In the genomic region with DNA sequence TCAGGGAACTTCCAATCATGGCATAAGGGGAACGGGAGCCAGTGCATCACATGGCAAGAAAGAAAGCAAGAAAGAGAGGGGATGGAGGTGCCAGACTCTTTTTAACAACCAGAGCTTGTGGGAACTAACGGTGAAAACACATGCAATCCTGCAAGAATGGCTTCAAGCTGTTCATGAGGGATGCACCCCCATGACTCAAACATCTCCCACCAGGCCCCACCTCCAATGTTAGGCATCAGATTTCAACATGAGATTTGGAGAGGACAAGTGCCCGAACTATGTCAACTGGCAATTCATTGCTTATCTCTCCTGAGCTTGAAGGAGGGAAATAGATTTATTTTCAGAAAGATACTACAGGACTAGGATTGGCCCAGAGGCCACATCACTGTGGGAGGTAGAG, we compare ENCODE assay signal across 1 cellular context.
TF ChIP-seq lines count a peak whose summit lies in the region.

No MANE protein-coding gene starts in this region.

TF ChIP-seq in H1, 55 proteins besides CTCF, POLR2A, EP300 and RAD21:
- TF ChIP-seq TEAD4 (IDR thresholded peaks at IDR 0.05; ENCODE audit: low read depth, low read length) (no peak), JUN (IDR thresholded peaks at IDR 0.05; ENCODE audit: low read depth, low read length) (no peak), CTBP2 (IDR thresholded peaks at IDR 0.05; ENCODE audit: borderline replicate concordance, insufficient read depth, insufficient read length, low read length) (no peak), SP2 (IDR thresholded peaks at IDR 0.05; ENCODE audit: low read length) (no peak), RXRA (IDR thresholded peaks at IDR 0.05; ENCODE audit: insufficient read depth, low read depth, low read length) (no peak), POU5F1 (IDR thresholded peaks at IDR 0.05; ENCODE audit: low read depth, low read length) (no peak), RNF2 (IDR thresholded peaks at IDR 0.05; ENCODE audit: borderline replicate concordance, low read depth, low read length, missing control alignments, poor library complexity, severe bottlenecking) (no peak), CHD2 (IDR thresholded peaks at IDR 0.05; ENCODE audit: low read length) (no peak), HDAC2 (IDR thresholded peaks at IDR 0.05; ENCODE audit: borderline replicate concordance in 1 of 2, low read depth in 2 of 2, low read length in 2 of 2) (no peak), ASH2L (IDR thresholded peaks at IDR 0.05; ENCODE audit: low read length) (no peak), TBP (IDR thresholded peaks at IDR 0.05; ENCODE audit: low read depth, low read length) (no peak), BCL11A (IDR thresholded peaks at IDR 0.05; ENCODE audit: low read depth in 2 of 2, low read length in 2 of 2) (no peak), CEBPB (IDR thresholded peaks at IDR 0.05; ENCODE audit: low read depth, low read length) (no peak), BRCA1 (IDR thresholded peaks at IDR 0.05; ENCODE audit: low read depth, low read length) (no peak)
